Comparison of ENCODE assay signal across 10 cellular contexts in the genomic region with DNA sequence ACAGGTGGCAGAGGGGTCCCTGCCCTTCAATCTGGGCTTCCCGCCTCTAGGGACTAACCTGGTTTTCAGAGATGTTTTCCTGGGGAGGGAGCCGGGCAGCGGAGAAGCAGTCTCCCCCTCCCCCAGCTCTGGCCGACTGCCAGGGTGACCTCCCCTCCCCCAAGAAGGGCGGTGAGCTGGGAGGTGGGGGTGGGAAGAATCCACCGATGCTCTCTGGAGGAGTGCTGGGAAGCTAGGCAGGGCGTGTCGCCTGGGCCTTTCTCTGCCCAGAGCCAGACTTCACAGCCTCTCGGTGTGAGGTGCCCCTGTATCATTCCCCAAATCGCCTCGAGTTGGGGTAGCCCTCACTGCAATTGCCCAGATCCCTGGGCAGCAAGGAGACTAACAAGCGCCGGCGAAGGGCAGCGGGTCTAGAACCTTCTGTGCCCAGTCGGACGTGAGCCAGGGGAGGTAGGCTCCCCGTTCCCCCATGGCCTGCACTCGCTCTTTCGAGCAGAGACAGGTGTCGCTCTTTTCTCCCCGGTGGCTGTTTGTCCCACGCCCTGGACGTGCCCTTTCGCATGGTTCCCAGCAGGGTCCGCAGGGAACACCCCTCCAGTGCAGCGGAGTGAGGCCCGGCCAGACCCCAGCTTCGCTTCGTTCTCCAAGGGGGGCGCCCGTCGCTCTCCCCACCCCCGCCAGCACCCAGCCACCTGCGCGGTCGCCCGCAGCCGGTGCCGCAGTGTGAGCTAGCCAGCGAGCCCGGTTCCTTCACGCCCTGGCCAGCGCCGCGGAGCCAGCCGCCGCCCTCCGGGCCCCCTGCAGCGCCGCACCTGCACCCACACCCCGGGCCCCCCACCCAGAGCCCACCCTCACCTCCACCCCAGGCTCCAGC. TPM values are rescaled to one million over a fixed set of nuclear protein-coding genes. Genes with fewer than 3 reads are reported as not detected.
DNase-seq lines count a peak whose midpoint lies in the region; ATAC-seq and TF ChIP-seq lines count a peak whose summit lies in the region.
"Had no signal": no experiment of that assay in that cellular context is flagged by ENCODE, and none has a peak within 500 bp of the region (broad histone marks: within the 10 kb centered on the region; RNA-seq: fewer than 3 reads in every experiment).

No MANE protein-coding gene starts in this region.

- intact Hi-C loops in heart left ventricle (cut with DNase I) = loop anchor here in 5 of 10 donors (2.0 to 10.0 kb wide), 6 partner anchors 42 to 230 kb away; a partner anchor contains a TSS

- H3F3A ChIP-seq in SK-N-SH (replicated peaks; ENCODE audit: insufficient read depth) = no peaks in the 10 kb centered on the region

- no peaks in the 10 kb centered on the region for H3K79me2 ChIP-seq in SK-N-SH (ENCODE audit: insufficient read depth)

- peak overlapping the region; percentile 97 for H3K4me2 ChIP-seq in SK-N-SH

- 24% methylated on average over 31 of the region's 52 CpGs for WGBS in SK-N-SH (ENCODE audit: low lambda C conversion rate)
- WGBS in heart left ventricle, 4 donors = 13 to 18% (median 15%) methylated on average over 20 to 52 of the region's 52 CpGs

- H3K27ac ChIP-seq in SK-N-SH (ENCODE audit: low read depth in 2 of 2, low read length in 1 of 2) = no peak overlapping the region; a peak in 1 of 4 replicates
- peak overlapping the region in 9 of 12 donors; percentile 4 to 78 (median 57) for H3K27ac ChIP-seq in heart left ventricle
- no peak overlapping the region for H3K27ac ChIP-seq in rectal smooth muscle tissue (ENCODE audit: low read depth, low read length)

- peaks cover 0 to 19% of the 10 kb centered on the region in 2 experiments; a peak in 1 of 4 replicates for H3K4me1 ChIP-seq in SK-N-SH (ENCODE audit: control insufficient read depth in 1 of 2, insufficient read depth in 2 of 2, low read depth in 1 of 2, low read length in 1 of 2)
- H3K4me1 ChIP-seq in heart left ventricle = peaks cover 0 to 44% (median 17%) of the 10 kb centered on the region in 12 donors
- no peaks in the 10 kb centered on the region for H3K4me1 ChIP-seq in rectal smooth muscle tissue (ENCODE audit: control insufficient read depth, insufficient read depth, low read length)

- no peak for TF ChIP-seq EP300 in SK-N-SH (IDR thresholded peaks at IDR 0.05; ENCODE audit: borderline replicate concordance in 1 of 2, low read depth in 1 of 2, low read length in 1 of 2)

- TF ChIP-seq RAD21 in SK-N-SH (IDR thresholded peaks at IDR 0.05; ENCODE audit: low read length) = no peak

- POLR2A ChIA-PET in SK-N-SH (lab: Yijun Ruan, JAX) = no interaction called here

- H2AFZ ChIP-seq in SK-N-SH (ENCODE audit: low read depth) = no peak overlapping the region

- TF ChIP-seq POLR2A in heart left ventricle (IDR thresholded peaks at IDR 0.05) = no peak

- no peaks in the 10 kb centered on the region for H3K9me2 ChIP-seq in SK-N-SH

- TF ChIP-seq CTCF in GM13976 (IDR thresholded peaks at IDR 0.05; ENCODE audit: borderline replicate concordance, control extremely low read depth, extremely low read depth, insufficient read depth, missing control alignments) (no peak), SK-N-SH (IDR thresholded peaks at IDR 0.05) (no peak), heart left ventricle (IDR thresholded peaks at IDR 0.05) (no peak)

- no peaks in the 10 kb centered on the region for H4K20me1 ChIP-seq in SK-N-SH (ENCODE audit: insufficient read depth)

- ATAC-seq in heart left ventricle (peak in 2 of 4 donors; percentile 8 to 35), GM21528 (IDR thresholded peaks at IDR 0.05; ENCODE audit: low FRiP score, unreplicated experiment) (no peak), GM18517 (IDR thresholded peaks at IDR 0.05; ENCODE audit: unreplicated experiment) (no peak), HG03521 (IDR thresholded peaks at IDR 0.05; ENCODE audit: unreplicated experiment) (no peak)

- H3K4me3 ChIP-seq in SK-N-SH (ENCODE audit: low read depth in 2 of 2, low read length in 1 of 2) (peak overlapping the region; percentile 68 to 81), heart left ventricle (peak overlapping the region; percentile 60 to 85 (median 72)), rectal smooth muscle tissue (ENCODE audit: low read length) (peak overlapping the region; percentile 62)

- CTCF ChIA-PET in SK-N-SH (lab: Yijun Ruan, JAX) = interaction anchor here (1.0 to 2.2 kb wide), 10 partner anchors 10 to 317 kb away, joined by 3 to 9 read pairs (median 4); no protein-coding TSS in a partner anchor

- in situ Hi-C loops in GM13976 (cut with MboI; ENCODE audit: low sequenced_read_pairs, unreplicated experiment) = no loop called here

- H3K36me3 ChIP-seq in SK-N-SH (replicated peaks in 1 of 2; ENCODE audit: control insufficient read depth in 1 of 2, insufficient read depth in 2 of 2, low read length in 1 of 2) (no peaks in the 10 kb centered on the region), heart left ventricle (no peaks in the 10 kb centered on the region), rectal smooth muscle tissue (ENCODE audit: control insufficient read depth, insufficient read depth, low read length) (no peaks in the 10 kb centered on the region)
- H3K36me3 ChIP-seq: adrenal gland had no signal

- H3K27me3 ChIP-seq in SK-N-SH (ENCODE audit: insufficient read depth) (peaks cover 10% of the 10 kb centered on the region; the same call in 1 of the 2 replicates), heart left ventricle (peaks cover 0 to 29% (median 0%) of the 10 kb centered on the region in 9 donors), rectal smooth muscle tissue (ENCODE audit: control insufficient read depth, insufficient read depth, low read length) (no peaks in the 10 kb centered on the region)
- H3K27me3 ChIP-seq: adrenal gland had no signal

- peak; percentile 41 for DNase-seq in GM13976 (ENCODE audit: low spot score)
- DNase-seq in SK-N-SH = peak; percentile 76
- DNase-seq in heart left ventricle = no peak
- DNase-seq in activated naive CD4-positive, alpha-beta T cell treated with anti-CD3 and anti-CD28 coated beads, Interleukin-2, amount 50 U/mL, for 16 hours = no peak
- DNase-seq: NCI-H524 treated with DMSO at 0.1 percent for 48 hours had no signal

- H3K9ac ChIP-seq in SK-N-SH (no peak overlapping the region), rectal smooth muscle tissue (ENCODE audit: low read length) (no peak overlapping the region)

- no peaks in the 10 kb centered on the region for H3K9me3 ChIP-seq in SK-N-SH
- H3K9me3 ChIP-seq in heart left ventricle = no peaks in the 10 kb centered on the region
- H3K9me3 ChIP-seq: adrenal gland had no signal

TF ChIP-seq in SK-N-SH, 30 proteins besides CTCF, POLR2A, EP300 and RAD21:
- TF ChIP-seq CHD2 (IDR thresholded peaks at IDR 0.05; ENCODE audit: low read length, partially characterized antibody) (peak; percentile 41), GATA2 (CRISPR knock-in tag; IDR thresholded peaks at IDR 0.05) (no peak), RXRA (IDR thresholded peaks at IDR 0.05; ENCODE audit: borderline replicate concordance, low read depth) (no peak)
TF ChIP-seq in SK-N-SH: peak in this region for 1.

RNA-seq across cellular contexts. Expression of a gene that starts 1.1 kb away (rescaled TPM):
- 8.5 and 9.3 TPM in 2 replicates for polyA plus RNA-seq in SK-N-SH (2012; rRNA removed)
- polyA plus RNA-seq in SK-N-SH (2012; cell fraction: cytosol; rRNA removed) = 8.0 and 9.7 TPM in 2 replicates
- polyA plus RNA-seq in SK-N-SH (2012; cell fraction: nucleus; rRNA removed) = 7.2 and 7.3 TPM in 2 replicates
- total RNA-seq in heart left ventricle = 10 to 100 TPM; 12.4 to 57.2 (median 44.6) TPM
- polyA plus RNA-seq in heart left ventricle = 10 to 100 TPM; 15.4 to 23.5 TPM

Comparison
In these comparisons a context has a peak if more than half of its experiments do, and no peak if none do; other contexts are left out.
1. DNase-seq: peak in GM13976 (single experiment) and SK-N-SH (single experiment); none in heart left ventricle (0 of 5) and activated naive CD4-positive, alpha-beta T cell treated with anti-CD3 and anti-CD28 coated beads, Interleukin-2, amount 50 U/mL, for 16 hours (single experiment).
2. H3K27ac ChIP-seq: peak in heart left ventricle (9 of 12); none in SK-N-SH (0 of 2) and rectal smooth muscle tissue (single experiment).
3. Peak in every context shown above with its lines, with median percentiles within 50 percentile points of each other: H3K4me3 ChIP-seq.